Comparison of ENCODE assay signal across 27 cellular contexts in the genomic region with DNA sequence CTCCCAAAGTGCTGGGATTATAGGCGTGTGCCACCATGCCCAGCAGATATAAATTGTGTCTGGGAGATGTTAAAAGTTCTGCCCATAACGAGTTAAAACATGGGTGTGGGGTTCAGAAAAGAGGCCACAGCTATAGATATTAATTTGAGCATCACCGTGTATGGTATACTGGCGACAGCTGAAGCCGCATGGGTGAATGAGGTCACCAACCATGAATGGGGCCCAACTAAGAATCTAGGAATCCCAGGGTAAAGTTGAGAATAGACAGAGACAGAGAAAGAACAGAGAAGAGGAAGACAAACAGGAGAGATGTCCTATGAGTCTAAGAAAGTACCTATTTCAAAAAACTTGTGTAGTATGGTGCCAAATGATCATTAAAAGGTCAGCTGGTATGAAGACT. TPM values are rescaled to one million over a fixed set of nuclear protein-coding genes. Genes with fewer than 3 reads are reported as not detected.
DNase-seq lines count a peak whose midpoint lies in the region; ATAC-seq and TF ChIP-seq lines count a peak whose summit lies in the region.
"Had no signal": no experiment of that assay in that cellular context is flagged by ENCODE, and none has a peak within 500 bp of the region (broad histone marks: within the 10 kb centered on the region; RNA-seq: fewer than 3 reads in every experiment).

No MANE protein-coding gene starts in this region.

- peaks cover 12% of the 10 kb centered on the region for H3K4me1 Mint-ChIP-seq in activated T-cell treated with anti-CD3 and anti-CD28 coated beads, Interleukin-2, amount 50 U/mL, for 72 hours (ENCODE audit: low read depth)
- peaks cover 13 to 32% (median 27%) of the 10 kb centered on the region in 3 donors for H3K4me1 Mint-ChIP-seq in IgD-negative memory B cell
- peaks cover 13% of the 10 kb centered on the region for H3K4me1 Mint-ChIP-seq in dendritic cell treated with granulocyte-macrophage colony-stimulating factor and Interleukin-4, amounts not matched to agents 40 ng/mL and 50 ng/mL, for 4 days (ENCODE audit: low read depth)

- DNase-seq in activated T-cell treated with anti-CD3 and anti-CD28 coated beads, Interleukin-2, amount 50 U/mL, for 72 hours: no peak
- no peak for DNase-seq in activated T-cell treated with anti-CD3 and anti-CD28 coated beads, Interleukin-2, amount 50 U/mL, for 1 hour
- DNase-seq in gastrocnemius medialis (no peak), DMS 273 treated with DMSO at 0.1 percent for 48 hours (lab: John Stamatoyannopoulos, UW) (no peak), DMS114 treated with DMSO at 0.1 percent for 48 hours (lab: John Stamatoyannopoulos, UW; ENCODE audit: unreplicated experiment) (no peak)
- DNase-seq: CD4-positive, alpha-beta T cell; COR-L47; DMS79; EL; GDM1; NCI-H1048; NCI-H1417; NCI-H1694; NCI-H2029 treated with DMSO at 0.1 percent for 48 hours; NCI-H446 treated with DMSO at 0.1 percent for 48 hours; NCI-H526; NCI-H82; NK-92 treated with Interleukin-12 subunit alpha and Interleukin-12 subunit beta, amount 100 ng/mL, for 24 hours; PC-9 had no signal

- no peaks in the 10 kb centered on the region for H3K9me3 Mint-ChIP-seq in activated T-cell treated with anti-CD3 and anti-CD28 coated beads, Interleukin-2, amount 50 U/mL, for 72 hours
- H3K9me3 Mint-ChIP-seq in IgD-negative memory B cell: no peaks in the 10 kb centered on the region
- H3K9me3 Mint-ChIP-seq in dendritic cell treated with granulocyte-macrophage colony-stimulating factor and Interleukin-4, amounts not matched to agents 40 ng/mL and 50 ng/mL, for 4 days: no peaks in the 10 kb centered on the region
- H3K9me3 Mint-ChIP-seq: CD4-positive, alpha-beta T cell had no signal

- peaks cover 5 to 11% of the 10 kb centered on the region in 2 donors for H3K36me3 Mint-ChIP-seq in activated T-cell treated with anti-CD3 and anti-CD28 coated beads, Interleukin-2, amount 50 U/mL, for 72 hours (ENCODE audit: insufficient read depth in 2 of 2)
- H3K36me3 Mint-ChIP-seq in IgD-negative memory B cell: peaks cover 14% of the 10 kb centered on the region
- peaks cover 74% of the 10 kb centered on the region for H3K36me3 Mint-ChIP-seq in dendritic cell treated with granulocyte-macrophage colony-stimulating factor and Interleukin-4, amounts not matched to agents 40 ng/mL and 50 ng/mL, for 4 days (ENCODE audit: low read depth)

- no peaks in the 10 kb centered on the region for H3K9me3 ChIP-seq in gastrocnemius medialis
- H3K9me3 ChIP-seq: BLaER1, SJSA1 had no signal

- H3K27ac Mint-ChIP-seq in activated T-cell treated with anti-CD3 and anti-CD28 coated beads, Interleukin-2, amount 50 U/mL, for 72 hours: peak overlapping the region; percentile 1
- H3K27ac Mint-ChIP-seq in IgD-negative memory B cell: peak overlapping the region in 2 of 3 donors; percentile 30 to 39
- H3K27ac Mint-ChIP-seq in dendritic cell treated with granulocyte-macrophage colony-stimulating factor and Interleukin-4, amounts not matched to agents 40 ng/mL and 50 ng/mL, for 4 days: peak overlapping the region; percentile 1

- TF ChIP-seq POLR2A in gastrocnemius medialis (IDR thresholded peaks at IDR 0.05): no peak

- intact Hi-C loops in dendritic cell treated with granulocyte-macrophage colony-stimulating factor and Interleukin-4, amounts not matched to agents 40 ng/mL and 50 ng/mL, for 4 days (cut with micrococcal nuclease): loop anchor here (10.0 kb wide), 1 partner anchor 49 kb away; the partner anchor contains the start of gene ILRUN
- intact Hi-C loops in gastrocnemius medialis (cut with DNase I; ENCODE audit: low total_unique reads): no loop called here

- H3K4me3 Mint-ChIP-seq in activated T-cell treated with anti-CD3 and anti-CD28 coated beads, Interleukin-2, amount 50 U/mL, for 72 hours: no peak overlapping the region
- no peak overlapping the region for H3K4me3 Mint-ChIP-seq in IgD-negative memory B cell
- no peak overlapping the region for H3K4me3 Mint-ChIP-seq in dendritic cell treated with granulocyte-macrophage colony-stimulating factor and Interleukin-4, amounts not matched to agents 40 ng/mL and 50 ng/mL, for 4 days
- H3K4me3 Mint-ChIP-seq: CD4-positive, alpha-beta T cell had no signal

- ATAC-seq in activated T-cell treated with anti-CD3 and anti-CD28 coated beads, Interleukin-2, amount 50 U/mL, for 72 hours (replicated peaks in 1 of 2): no peak
- ATAC-seq in gastrocnemius medialis (no peak), GM21515 (IDR thresholded peaks at IDR 0.05; ENCODE audit: unreplicated experiment) (no peak)
- ATAC-seq: HCT116, Right ventricle myocardium inferior had no signal

- peak overlapping the region in 3 of 4 donors; percentile 16 to 41 (median 40) for H3K27ac ChIP-seq in gastrocnemius medialis
- H3K27ac ChIP-seq: BLaER1, PC-9, SJSA1 had no signal

- H3K27me3 ChIP-seq in gastrocnemius medialis: no peaks in the 10 kb centered on the region
- H3K27me3 ChIP-seq: BLaER1, SJSA1 had no signal

- no peak for TF ChIP-seq CTCF in gastrocnemius medialis (IDR thresholded peaks at IDR 0.05 in 4 of 5, conservative IDR thresholded peaks at IDR 0.05 in 1 of 5)

- no peaks in the 10 kb centered on the region for H3K27me3 Mint-ChIP-seq in activated T-cell treated with anti-CD3 and anti-CD28 coated beads, Interleukin-2, amount 50 U/mL, for 72 hours (ENCODE audit: low read depth)
- H3K27me3 Mint-ChIP-seq in IgD-negative memory B cell: no peaks in the 10 kb centered on the region
- H3K27me3 Mint-ChIP-seq in dendritic cell treated with granulocyte-macrophage colony-stimulating factor and Interleukin-4, amounts not matched to agents 40 ng/mL and 50 ng/mL, for 4 days: no peaks in the 10 kb centered on the region
- H3K27me3 Mint-ChIP-seq: CD4-positive, alpha-beta T cell had no signal

- no peak overlapping the region for H3K4me3 ChIP-seq in gastrocnemius medialis
- H3K4me3 ChIP-seq: BLaER1, GM12878, PC-9, SJSA1 had no signal

- H3K4me1 ChIP-seq in gastrocnemius medialis: peaks cover 38 to 44% of the 10 kb centered on the region in 2 donors
- H3K4me1 ChIP-seq: BLaER1 had no signal

- no peaks in the 10 kb centered on the region for H3K36me3 ChIP-seq in gastrocnemius medialis

- in situ Hi-C loops in gastrocnemius medialis (cut with MboI; ENCODE audit: low sequenced_read_pairs in 4 of 4): no loop called here

RNA-seq across cellular contexts. Expression of gene ILRUN, which starts 50.9 kb away (rescaled TPM):
- 10 to 100 TPM; 68.8 to 78.8 TPM for total RNA-seq in activated T-cell treated with anti-CD3 and anti-CD28 coated beads, Interleukin-2, amount 50 U/mL, for 72 hours
- polyA plus RNA-seq in IgD-negative memory B cell: 15.4 TPM
- total RNA-seq in gastrocnemius medialis: 100 to 1,000 TPM; 136 to 252 (median 169) TPM
